ENCODE assay signal across 8 cellular contexts in the genomic region with DNA sequence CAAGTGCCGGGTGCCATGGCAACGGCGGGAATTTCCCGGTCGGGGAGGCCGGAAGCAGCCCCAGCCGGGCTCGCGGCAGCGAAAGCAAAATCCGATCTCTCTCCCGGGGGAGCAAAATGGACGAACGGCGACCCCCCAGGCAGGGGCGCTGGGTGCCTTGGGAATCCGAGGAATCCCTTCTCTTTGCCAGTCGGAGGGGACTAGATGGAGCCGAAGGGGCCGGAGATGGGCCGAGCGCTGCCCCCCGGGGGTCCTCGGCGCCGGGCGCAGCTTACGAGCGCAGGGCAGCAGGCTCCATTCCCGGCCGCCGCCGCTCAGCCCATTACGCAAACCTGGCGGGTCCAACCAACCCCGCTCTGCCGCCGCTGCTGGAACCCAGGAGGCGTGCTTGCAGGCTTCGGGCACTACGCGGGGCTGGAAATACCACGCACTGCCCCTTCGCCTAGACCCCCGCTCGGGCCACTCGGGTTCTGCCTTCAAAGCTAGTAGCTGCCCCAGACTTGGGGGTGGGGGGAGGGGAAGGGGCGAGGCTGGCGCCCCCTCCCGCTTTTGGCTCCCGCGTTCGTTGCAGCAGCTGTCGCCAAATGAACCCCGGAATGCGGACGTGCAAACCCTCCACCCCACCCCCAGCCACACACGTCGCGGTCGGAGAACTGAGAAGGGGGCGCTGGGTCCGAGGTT. TPM values are rescaled to one million over a fixed set of nuclear protein-coding genes. Genes with fewer than 3 reads are reported as not detected.
DNase-seq lines count a peak whose midpoint lies in the region; TF ChIP-seq lines count a peak whose summit lies in the region.
"Not testable (repeated sequence)": the region's sequence is repeated elsewhere in the genome, so short reads cannot be mapped to it uniquely, and the experiment has no call there.

No MANE protein-coding gene starts in this region.

- WGBS in ectodermal cell, 2 experiments, result 0% methylated on average over 23 to 37 of the region's 63 CpGs
- 0% methylated on average over 38 to 55 of the region's 63 CpGs; no CpG with 5 or more reads in 1 of the 3 donors for WGBS in ovary, 3 donors

- not testable (repeated sequence) for TF ChIP-seq EP300 in ovary (IDR thresholded peaks at IDR 0.05)

- not testable (repeated sequence) for H3K4me1 ChIP-seq in HUES48 (ENCODE audit: control insufficient read depth, insufficient read depth, low read length); ectodermal cell (ENCODE audit: control insufficient read depth, insufficient read depth, low read length); iPS-20b (ENCODE audit: insufficient read depth, low read length); ovary (ENCODE audit: insufficient read depth)

- peak; percentile 20 for DNase-seq in T follicular helper cell (ENCODE audit: low read depth)
- peak; percentile 24 for DNase-seq in activated T-helper 1 cell treated with Interleukin-2 at 50 U/mL for 16 hours (ENCODE audit: low read depth)
- peak; percentile 25 to 64 (median 48) for DNase-seq in ovary
- peak; percentile 7 to 31 for DNase-seq in stimulated activated CD8-positive, alpha-beta memory T cell treated with anti-CD3 and anti-CD28 coated beads, Interleukin-7, amount 100 ng/mL, for 48 hours (ENCODE audit: extremely low read depth in 1 of 2, low read depth in 1 of 2)

- H3K9me3 ChIP-seq in HUES48 (ENCODE audit: control insufficient read depth, insufficient read depth, low read length); ectodermal cell (ENCODE audit: control insufficient read depth, low read length); iPS-20b (ENCODE audit: insufficient read depth, low read depth, low read length); ovary: not testable (repeated sequence)

- H3K27me3 ChIP-seq in HUES48 (ENCODE audit: control insufficient read depth, insufficient read depth, low read length); ectodermal cell (ENCODE audit: control insufficient read depth, insufficient read depth, low read length, poor library complexity, severe bottlenecking); iPS-20b (ENCODE audit: insufficient read depth, low read length); ovary: not testable (repeated sequence)

- not testable (repeated sequence) for TF ChIP-seq CTCF in C4-2B (conservative IDR thresholded peaks at IDR 0.05); ovary (IDR thresholded peaks at IDR 0.05)

- H3K9ac ChIP-seq in HUES48 (ENCODE audit: low read depth, low read length), result peak overlapping the region; percentile 54; the same call in 1 of the 2 replicates
- peak overlapping the region; percentile 73 for H3K9ac ChIP-seq in iPS-20b (ENCODE audit: low read depth, low read length)

- not testable (repeated sequence) for H3K36me3 ChIP-seq in HUES48 (ENCODE audit: control insufficient read depth, insufficient read depth, low read length); ectodermal cell (ENCODE audit: control insufficient read depth, insufficient read depth, low read length); iPS-20b (ENCODE audit: insufficient read depth, low read depth, low read length); ovary

- not testable (repeated sequence) for TF ChIP-seq POLR2A in ovary (IDR thresholded peaks at IDR 0.05)

- peak overlapping the region; percentile 37; the same call in 1 of the 2 replicates for H3K27ac ChIP-seq in C4-2B
- peak overlapping the region; percentile 64 for H3K27ac ChIP-seq in HUES48 (ENCODE audit: low read depth, low read length)
- H3K27ac ChIP-seq in ectodermal cell (ENCODE audit: insufficient read depth, low read depth, low read length, poor library complexity, severe bottlenecking), result peak overlapping the region; percentile 44
- H3K27ac ChIP-seq in iPS-20b (ENCODE audit: low read length), result not testable (repeated sequence)
- H3K27ac ChIP-seq in ovary, result peak overlapping the region; percentile 66 to 83

- intact Hi-C loops in ovary (cut with DNase I), result not testable (repeated sequence)

- H3K4me3 ChIP-seq in HUES48 (ENCODE audit: low read depth, low read length) (peak overlapping the region; percentile 60), ectodermal cell (ENCODE audit: insufficient read depth, low read depth, low read length) (peak overlapping the region; percentile 52), iPS-20b (ENCODE audit: low read length) (peak overlapping the region; percentile 66), ovary (peak overlapping the region; percentile 58)

RNA-seq across cellular contexts. Expression of a gene that starts 24.1 kb away (rescaled TPM):
- polyA plus RNA-seq in ectodermal cell (2013, experiment 1 of 4), result not detected
- not detected for polyA plus RNA-seq in ectodermal cell (2013, experiment 2 of 4)
- polyA plus RNA-seq in ectodermal cell (2013, experiment 3 of 4), result not detected
- polyA plus RNA-seq in ectodermal cell (2013, experiment 4 of 4), result not detected
- total RNA-seq in ovary, result under 1 TPM in 4 of 7 donors, not detected in 3; 0.05 to 0.11 (median 0.08) TPM
- polyA plus RNA-seq in ovary, result under 1 TPM in 1 of 2 donors, not detected in 1; 0.02 TPM
